ENCODE assay signal across 26 cellular contexts in the genomic region with DNA sequence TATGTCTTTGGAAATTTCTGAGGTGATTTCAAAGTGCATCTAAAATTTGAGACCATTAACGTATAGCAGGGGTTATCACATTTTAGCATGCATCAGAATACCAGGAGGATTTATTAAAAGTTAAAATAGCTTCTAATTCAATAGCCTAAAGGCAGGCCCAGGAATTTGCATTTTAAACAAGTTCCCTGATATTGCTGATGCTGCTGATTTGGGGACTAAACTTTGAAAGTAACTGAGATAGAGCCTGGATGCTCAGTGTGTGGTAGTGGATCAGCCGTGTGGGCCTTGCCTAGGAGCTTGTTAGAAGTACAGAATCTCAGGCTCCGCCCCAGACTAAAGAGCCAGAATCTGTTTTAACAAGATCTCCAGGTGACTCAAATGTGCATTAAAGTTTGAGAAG.
"Had no signal": no experiment of that assay in that cellular context is flagged by ENCODE, and none has a peak within 500 bp of the region (broad histone marks: within the 10 kb centered on the region; RNA-seq: fewer than 3 reads in every experiment).

No MANE protein-coding gene starts in this region.

- FAIRE-seq: endometrium, islet of Langerhans, keratinocyte had no signal

- H3K4me1 ChIP-seq: colonic mucosa, esophagus squamous epithelium, gastrocnemius medialis, heart right ventricle, left lung, lower lobe of right lung had no signal

- H3K27ac ChIP-seq: colonic mucosa, epithelial cell of prostate, esophagus squamous epithelium, gastrocnemius medialis, heart right ventricle, left lung, lower lobe of right lung had no signal

- H3K36me3 ChIP-seq: colonic mucosa, esophagus squamous epithelium, gastrocnemius medialis, heart right ventricle, left lung, lower lobe of right lung had no signal

- H3K9me3 ChIP-seq: esophagus squamous epithelium, gastrocnemius medialis, heart right ventricle, left lung, lower lobe of right lung had no signal

- ATAC-seq: effector memory CD8-positive, alpha-beta T cell; esophagus mucosa; gastrocnemius medialis; heart right ventricle; left cardiac atrium; left lung; left ventricle myocardium superior; lower lobe of right lung; mucosa of descending colon had no signal

- DNase-seq: colonic mucosa; cortex of kidney; effector CD8-positive, alpha-beta T cell; effector memory CD8-positive, alpha-beta T cell; endodermal cell; erythroblast; esophagus squamous epithelium; foreskin fibroblast; foreskin melanocyte; gastrocnemius medialis; glutamatergic neuron; head of caudate nucleus; heart right ventricle; hippocampal formation; left cardiac atrium; left lung; left ventricle myocardium superior; lower lobe of right lung; mesenchymal stem cell; mucosa of descending colon; naive B cell had no signal

- H3K4me3 ChIP-seq: colonic mucosa, esophagus squamous epithelium, gastrocnemius medialis, heart right ventricle, left lung, lower lobe of right lung, mucosa of descending colon had no signal

- H3K27me3 ChIP-seq: colonic mucosa, esophagus squamous epithelium, gastrocnemius medialis, heart right ventricle, left lung had no signal
